Comparison of ENCODE assay signal across 1 cellular context in genomic region chr7:26317211-26317610, GRCh38.
TF ChIP-seq lines count a peak whose summit lies in the region.

No MANE protein-coding gene starts in this region.

TF ChIP-seq in HepG2, 621 proteins besides CTCF, POLR2A, EP300 and RAD21:
- TF ChIP-seq, protein P1, sequence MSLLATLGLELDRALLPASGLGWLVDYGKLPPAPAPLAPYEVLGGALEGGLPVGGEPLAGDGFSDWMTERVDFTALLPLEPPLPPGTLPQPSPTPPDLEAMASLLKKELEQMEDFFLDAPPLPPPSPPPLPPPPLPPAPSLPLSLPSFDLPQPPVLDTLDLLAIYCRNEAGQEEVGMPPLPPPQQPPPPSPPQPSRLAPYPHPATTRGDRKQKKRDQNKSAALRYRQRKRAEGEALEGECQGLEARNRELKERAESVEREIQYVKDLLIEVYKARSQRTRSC (CRISPR knock-in tag; IDR thresholded peaks at IDR 0.05; ENCODE audit: low read depth): no peak
- TF ChIP-seq ZNF629 (CRISPR knock-in tag; conservative IDR thresholded peaks at IDR 0.05): peak; percentile 89
- TF ChIP-seq NR1H2 (CRISPR knock-in tag; IDR thresholded peaks at IDR 0.05; ENCODE audit: borderline replicate concordance, low read depth): no peak
